ENCODE assay signal across 9 cellular contexts in genomic region chr2:38462121-38462634, GRCh38.
DNase-seq lines count a peak whose midpoint lies in the region; ATAC-seq, FAIRE-seq and TF ChIP-seq lines count a peak whose summit lies in the region.
"Had no signal": no experiment of that assay in that cellular context is flagged by ENCODE, and none has a peak within 500 bp of the region (broad histone marks: within the 10 kb centered on the region; RNA-seq: fewer than 3 reads in every experiment).

No MANE protein-coding gene starts in this region.

- TF ChIP-seq EP300 in K562 (IDR thresholded peaks at IDR 0.05; ENCODE audit: low read length) = no peak

- H3K36me3 ChIP-seq in KMS-11 (ENCODE audit: insufficient read depth) (no peaks in the 10 kb centered on the region), K562 (ENCODE audit: control insufficient read depth, insufficient read depth, low read length) (no peaks in the 10 kb centered on the region)
- H3K36me3 ChIP-seq: cardiac muscle cell had no signal

- TF ChIP-seq POLR2A in K562 (conservative IDR thresholded peaks at IDR 0.05) = no peak

- BruUV-seq in K562 (replicated peaks; lab: Mats Ljungman, UMichigan) = no TSS peak

- POLR2A ChIA-PET in K562 (lab: Yijun Ruan, JAX) = interaction anchor here (1.0 kb wide), 1 partner anchor 9 kb away, joined by 4 read pairs; no protein-coding TSS in a partner anchor

- no peaks in the 10 kb centered on the region for H3K27me3 ChIP-seq in KMS-11 (ENCODE audit: insufficient read depth, low read depth)
- H3K27me3 ChIP-seq in K562 (ENCODE audit: control insufficient read depth in 2 of 2, insufficient read depth in 2 of 2, low read length in 2 of 2) = peaks cover 0 to 9% of the 10 kb centered on the region in 2 experiments; a peak in 1 of 5 replicates
- H3K27me3 ChIP-seq: cardiac muscle cell had no signal

- DNase-seq in AG08395 (ENCODE audit: low spot score) = peak; percentile 92
- DNase-seq in K562 (ENCODE audit: extremely low read depth in 1 of 4, low spot score in 3 of 4) = peak; percentile 39 to 70 (median 54)
- DNase-seq in occipital lobe (lab: John Stamatoyannopoulos, UW) = peak; percentile 24
- no peak for DNase-seq in cerebellar nuclear complex (lab: John Stamatoyannopoulos, UW)

- H3K4me2 ChIP-seq in KMS-11 = peak overlapping the region; percentile 18
- no peak overlapping the region for H3K4me2 ChIP-seq in K562 (ENCODE audit: insufficient read depth, low read length)

- no peak for TF ChIP-seq RAD21 in K562 (CRISPR knock-in tag; conservative IDR thresholded peaks at IDR 0.05 in 1 of 2, IDR thresholded peaks at IDR 0.05 in 1 of 2)

- no peaks in the 10 kb centered on the region for H3K9me1 ChIP-seq in K562 (ENCODE audit: control insufficient read depth, insufficient read depth, low read length)

- CTCF ChIA-PET in K562 (lab: Yijun Ruan, JAX; ENCODE audit: low intra/inter-chr PET ratio) = no interaction called here

- no peaks in the 10 kb centered on the region for H3K9me3 ChIP-seq in K562 (replicated peaks; ENCODE audit: control insufficient read depth, insufficient read depth, low read depth, low read length)

- WGBS in K562 (ENCODE audit: insufficient coverage, low coverage, missing lambda C conversion rate) = 13% methylated on average over 5 of the region's 7 CpGs

- ATAC-seq in K562 = peak; percentile 84
- no peak for ATAC-seq in HG03432 (IDR thresholded peaks at IDR 0.05; ENCODE audit: unreplicated experiment)
- ATAC-seq in GM21723 (IDR thresholded peaks at IDR 0.05; ENCODE audit: unreplicated experiment) = no peak
- no peak for ATAC-seq in HG02610 (IDR thresholded peaks at IDR 0.05; ENCODE audit: unreplicated experiment)

- H2AFZ ChIP-seq in KMS-11 (ENCODE audit: low read depth) (peak overlapping the region; percentile 41; the same call in 1 of the 2 replicates), K562 (ENCODE audit: low read depth, low read length) (0 out of 2 replicates have a peak overlapping the region, but pooled peaks have one; percentile 16)

- H3K27ac ChIP-seq in KMS-11 = peak overlapping the region; percentile 34; the same call in 1 of the 2 replicates
- H3K27ac ChIP-seq in K562 (ENCODE audit: extremely low read depth, low read depth, low read length) = no peak overlapping the region
- H3K27ac ChIP-seq: cardiac muscle cell had no signal

- TF ChIP-seq CTCF in KMS-11 (conservative IDR thresholded peaks at IDR 0.05; ENCODE audit: low read depth, low read length) (no peak), K562 (IDR thresholded peaks at IDR 0.05 in 2 of 3, conservative IDR thresholded peaks at IDR 0.05 in 1 of 3; ENCODE audit: insufficient read depth in 2 of 3, low read depth in 1 of 3, low read length in 3 of 3) (no peak)

- H3K4me1 ChIP-seq in KMS-11 (ENCODE audit: low read depth, poor library complexity, severe bottlenecking) = peaks cover 32% of the 10 kb centered on the region
- H3K4me1 ChIP-seq in K562 (replicated peaks in 1 of 2; ENCODE audit: control insufficient read depth in 2 of 2, insufficient read depth in 2 of 2, low read length in 2 of 2) = peaks cover 4 to 8% of the 10 kb centered on the region in 2 experiments; a peak in 4 of 5 replicates

- intact Hi-C loops in K562 (cut with micrococcal nuclease) = no loop called here

- H3K9ac ChIP-seq in KMS-11 (no peak overlapping the region), K562 (ENCODE audit: insufficient read depth in 1 of 2, low read depth in 2 of 2, low read length in 2 of 2) (no peak overlapping the region)

- peak; percentile 84 for FAIRE-seq in K562 (lab: Jason Lieb, UNC)

- H3K4me3 ChIP-seq in KMS-11 (IDR thresholded peaks at IDR 0.05; ENCODE audit: insufficient read depth, low read depth, low read length) (no peak overlapping the region), K562 (no peak overlapping the region)
- H3K4me3 ChIP-seq: cardiac muscle cell had no signal

- in situ Hi-C loops in K562 (cut with MboI) = no loop called here

- H4K20me1 ChIP-seq in KMS-11 (ENCODE audit: insufficient read depth) = no peaks in the 10 kb centered on the region
- H4K20me1 ChIP-seq in K562 (replicated peaks; ENCODE audit: control insufficient read depth, insufficient read depth, low read length) = no peaks in the 10 kb centered on the region

- H3K79me2 ChIP-seq in KMS-11 (ENCODE audit: insufficient read depth, low read depth) (no peaks in the 10 kb centered on the region), K562 (ENCODE audit: control insufficient read depth, insufficient read depth, low read length) (no peaks in the 10 kb centered on the region)

TF ChIP-seq in K562, 482 proteins besides CTCF, POLR2A, EP300 and RAD21 (continues in another document):
- peak; percentile 43; the same call in 1 of the 2 replicates for TF ChIP-seq DPF2 (IDR thresholded peaks at IDR 0.05)
- TF ChIP-seq SMARCA4 (IDR thresholded peaks at IDR 0.05) = peak; percentile 18; the same call in 1 of the 2 replicates
- peak; percentile 10; the same call in 1 of the 2 replicates for TF ChIP-seq TEAD4 (IDR thresholded peaks at IDR 0.05; ENCODE audit: low read length)
- TF ChIP-seq TEAD4 (CRISPR knock-in tag; IDR thresholded peaks at IDR 0.05; ENCODE audit: borderline replicate concordance) = no peak
- TF ChIP-seq RAD51 (IDR thresholded peaks at IDR 0.05; ENCODE audit: borderline replicate concordance, low read depth) = no peak
- TF ChIP-seq JUND (IDR thresholded peaks at IDR 0.05; ENCODE audit: borderline replicate concordance, low read depth, low read length) = peak; percentile 89
- TF ChIP-seq JUND (tag; IDR thresholded peaks at IDR 0.05; ENCODE audit: borderline replicate concordance, low read depth, low read length) = peak; percentile 84; the same call in 1 of the 3 replicates
- 0 out of 2 replicates have a peak, but pooled peaks have one; percentile 17 for TF ChIP-seq EHMT2 (IDR thresholded peaks at IDR 0.05)
- no peak for TF ChIP-seq ILK (tag; IDR thresholded peaks at IDR 0.05; ENCODE audit: borderline replicate concordance, low read depth)
- peak; percentile 48; the same call in 1 of the 2 replicates for TF ChIP-seq AFF4 (CRISPR knock-in tag; IDR thresholded peaks at IDR 0.05)
- no peak for TF ChIP-seq BHLHE40 (IDR thresholded peaks at IDR 0.05; ENCODE audit: low read length)
- no peak for TF ChIP-seq SRSF9 (IDR thresholded peaks at IDR 0.05; ENCODE audit: borderline replicate concordance, low read depth, low read length)
- TF ChIP-seq ZNF583 (CRISPR knock-in tag; IDR thresholded peaks at IDR 0.05) = no peak
- no peak for TF ChIP-seq HDGF (IDR thresholded peaks at IDR 0.05)
- TF ChIP-seq EGR1 (conservative IDR thresholded peaks at IDR 0.05) = peak; percentile 80
- TF ChIP-seq CBFA2T2 (conservative IDR thresholded peaks at IDR 0.05) = 0 out of 2 replicates have a peak, but pooled peaks have one; percentile 2
- TF ChIP-seq HMG20B (CRISPR knock-in tag; IDR thresholded peaks at IDR 0.05) = no peak
- TF ChIP-seq ZNF133 (CRISPR knock-in tag; IDR thresholded peaks at IDR 0.05) = no peak
- peak; percentile 74 for TF ChIP-seq ZNF384 (IDR thresholded peaks at IDR 0.05; ENCODE audit: low read depth, low read length)
- TF ChIP-seq MEIS2 (IDR thresholded peaks at IDR 0.05; ENCODE audit: partially characterized antibody) = peak; percentile 32
- TF ChIP-seq ARID1B (IDR thresholded peaks at IDR 0.05) = 0 out of 2 replicates have a peak, but pooled peaks have one; percentile 8
- no peak for TF ChIP-seq TFE3 (CRISPR knock-in tag; IDR thresholded peaks at IDR 0.05)

Comparison
In these comparisons a context has a peak if more than half of its experiments do, and no peak if none do; other contexts are left out.
1. DNase-seq: peak in AG08395 (single experiment), K562 (4 of 4) and occipital lobe (single experiment); none in cerebellar nuclear complex (0 of 2).